ENCODE assay signal across 11 cellular contexts in the genomic region with DNA sequence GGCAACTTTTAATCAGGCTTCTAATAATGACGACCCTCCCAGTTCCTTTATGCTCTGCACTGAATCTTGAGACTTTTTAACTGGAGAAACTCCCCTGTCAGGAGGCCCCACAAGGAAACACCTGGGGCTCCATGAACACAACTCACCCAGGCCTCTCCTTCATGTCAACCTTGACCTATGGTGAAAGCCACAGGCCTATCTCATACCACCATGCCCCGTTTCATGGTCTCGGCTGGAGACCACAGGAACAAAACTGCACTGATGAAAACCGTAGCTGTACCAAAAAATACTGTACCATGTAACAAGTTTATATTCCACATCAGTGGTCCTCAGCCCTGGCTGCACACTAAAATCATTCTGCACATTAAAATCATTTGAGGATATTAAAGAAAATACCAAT. TPM values are rescaled to one million over a fixed set of nuclear protein-coding genes. Genes with fewer than 3 reads are reported as not detected.
DNase-seq lines count a peak whose midpoint lies in the region; ATAC-seq and TF ChIP-seq lines count a peak whose summit lies in the region.
"Had no signal": no experiment of that assay in that cellular context is flagged by ENCODE, and none has a peak within 500 bp of the region (broad histone marks: within the 10 kb centered on the region; RNA-seq: fewer than 3 reads in every experiment).

No MANE protein-coding gene starts in this region.

- H3K9me3 Mint-ChIP-seq in type B pancreatic cell, result no peaks in the 10 kb centered on the region
- H3K9me3 Mint-ChIP-seq in activated CD4-positive, alpha-beta T cell treated with anti-CD3 and anti-CD28 coated beads, Interleukin-2, amount 10 ng/mL, durations not matched to agents 24 days and 14 days, result no peaks in the 10 kb centered on the region

- peak overlapping the region; percentile 8 for H2AFZ ChIP-seq in mammary epithelial cell (ENCODE audit: low read depth, low read length)

- TF ChIP-seq CTCF in mammary epithelial cell (conservative IDR thresholded peaks at IDR 0.05 in 1 of 2, IDR thresholded peaks at IDR 0.05 in 1 of 2; ENCODE audit: extremely low read depth in 1 of 2, insufficient read depth in 1 of 2, low read depth in 1 of 2, low read length in 2 of 2) (no peak), type B pancreatic cell (conservative IDR thresholded peaks at IDR 0.05) (no peak), A673 (conservative IDR thresholded peaks at IDR 0.05; ENCODE audit: low read depth, low read length) (no peak)

- no peak overlapping the region for H3K9ac ChIP-seq in mammary epithelial cell (ENCODE audit: insufficient read depth, low read length)

- dilution Hi-C loops in mammary epithelial cell (cut with HindIII; ENCODE audit: low sequenced_read_pairs), result no loop called here

- intact Hi-C loops in mammary epithelial cell (cut with micrococcal nuclease) (loop anchor here (5.0 kb wide), 1 partner anchor 149 kb away; no protein-coding TSS in a partner anchor), A673 (cut with micrococcal nuclease; ENCODE audit: unreplicated experiment) (no loop called here)
- intact Hi-C loops in activated CD4-positive, alpha-beta T cell treated with anti-CD3 and anti-CD28 coated beads, Interleukin-2, amount 10 ng/mL, durations not matched to agents 24 days and 14 days (cut with micrococcal nuclease), result no loop called here

- peak overlapping the region; percentile 49 for H3K4me3 Mint-ChIP-seq in type B pancreatic cell
- no peak overlapping the region for H3K4me3 Mint-ChIP-seq in activated CD4-positive, alpha-beta T cell treated with anti-CD3 and anti-CD28 coated beads, Interleukin-2, amount 10 ng/mL, durations not matched to agents 24 days and 14 days

- peaks cover 40% of the 10 kb centered on the region for H3K36me3 Mint-ChIP-seq in type B pancreatic cell
- H3K36me3 Mint-ChIP-seq in activated CD4-positive, alpha-beta T cell treated with anti-CD3 and anti-CD28 coated beads, Interleukin-2, amount 10 ng/mL, durations not matched to agents 24 days and 14 days (ENCODE audit: low read depth), result peaks cover 63% of the 10 kb centered on the region

- in situ Hi-C loops in mammary epithelial cell (cut with MboI; ENCODE audit: low sequenced_read_pairs in 2 of 2), result no loop called here

- peak overlapping the region; percentile 80 for H3K27ac Mint-ChIP-seq in type B pancreatic cell
- no peak overlapping the region for H3K27ac Mint-ChIP-seq in activated CD4-positive, alpha-beta T cell treated with anti-CD3 and anti-CD28 coated beads, Interleukin-2, amount 10 ng/mL, durations not matched to agents 24 days and 14 days

- H3K4me3 ChIP-seq in mammary epithelial cell (replicated peaks in 1 of 3; ENCODE audit: insufficient read depth in 1 of 3, low read depth in 2 of 3, low read length in 3 of 3), result no peak overlapping the region
- H3K4me3 ChIP-seq in A673 (ENCODE audit: low read depth, low read length, poor library complexity, severe bottlenecking), result no peak overlapping the region

- DNase-seq in DMS79 treated with DMSO at 0.1 percent for 48 hours (lab: John Stamatoyannopoulos, UW), result peak; percentile 36
- no peak for DNase-seq in DMS79 (lab: John Stamatoyannopoulos, UW)
- DNase-seq in mammary epithelial cell, result no peak
- DNase-seq in type B pancreatic cell (ENCODE audit: extremely low spot score, unreplicated experiment), result no peak
- DNase-seq in A673 (ENCODE audit: low spot score), result no peak
- DNase-seq in activated CD4-positive, alpha-beta T cell treated with anti-CD3 and anti-CD28 coated beads, Interleukin-2, amount 10 ng/mL, durations not matched to agents 24 days and 14 days, result no peak
- DNase-seq in NCI-H2107 (lab: John Stamatoyannopoulos, UW), result no peak
- DNase-seq: activated gamma-delta T cell; effector CD4-positive, alpha-beta T cell; GDM1 had no signal

- H3K4me2 ChIP-seq in mammary epithelial cell (ENCODE audit: insufficient read depth, low read depth, low read length), result peak overlapping the region; percentile 59

- BruUV-seq in mammary epithelial cell (replicated peaks; lab: Mats Ljungman, UMichigan) (no TSS peak), A673 (replicated peaks; lab: Mats Ljungman, UMichigan) (no TSS peak)

- POLR2A ChIA-PET in A673 (lab: Charles Lee; ENCODE audit: low non-redundant PET), result no interaction called here

- no peaks in the 10 kb centered on the region for H4K20me1 ChIP-seq in mammary epithelial cell (ENCODE audit: insufficient read depth, low read length)

- 96% methylated on average over 4 of the region's 4 CpGs for WGBS in mammary epithelial cell (ENCODE audit: low coverage, missing lambda C conversion rate)

- peaks cover 28% of the 10 kb centered on the region for H3K4me1 Mint-ChIP-seq in type B pancreatic cell (ENCODE audit: unreplicated experiment)
- peaks cover 30% of the 10 kb centered on the region for H3K4me1 Mint-ChIP-seq in activated CD4-positive, alpha-beta T cell treated with anti-CD3 and anti-CD28 coated beads, Interleukin-2, amount 10 ng/mL, durations not matched to agents 24 days and 14 days

- H3K36me3 ChIP-seq in mammary epithelial cell (ENCODE audit: insufficient read depth, low read length) (no peaks in the 10 kb centered on the region), A673 (ENCODE audit: insufficient read depth, low read length, poor library complexity, severe bottlenecking) (no peaks in the 10 kb centered on the region)

- H3K27ac ChIP-seq in mammary epithelial cell (ENCODE audit: insufficient read depth, low read depth, low read length) (peak overlapping the region; percentile 50), A673 (ENCODE audit: low read depth, low read length, poor library complexity, severe bottlenecking) (no peak overlapping the region)

- H3K27me3 Mint-ChIP-seq in type B pancreatic cell, result no peaks in the 10 kb centered on the region
- H3K27me3 Mint-ChIP-seq in activated CD4-positive, alpha-beta T cell treated with anti-CD3 and anti-CD28 coated beads, Interleukin-2, amount 10 ng/mL, durations not matched to agents 24 days and 14 days, result no peaks in the 10 kb centered on the region

- no peaks in the 10 kb centered on the region for H3K9me3 ChIP-seq in mammary epithelial cell (replicated peaks; ENCODE audit: insufficient read depth, low read length)
- H3K9me3 ChIP-seq in A673 (ENCODE audit: low read depth, low read length, poor library complexity, severe bottlenecking), result no peaks in the 10 kb centered on the region

- H3K27me3 ChIP-seq in mammary epithelial cell (ENCODE audit: insufficient read depth, low read length) (no peaks in the 10 kb centered on the region), A673 (replicated peaks; ENCODE audit: insufficient read depth, low read depth, low read length, poor library complexity) (no peaks in the 10 kb centered on the region)

- CTCF ChIA-PET in mammary epithelial cell (lab: Charles Lee; ENCODE audit: low non-redundant PET) (no interaction called here), A673 (lab: Charles Lee) (no interaction called here)

- H3K79me2 ChIP-seq in mammary epithelial cell (ENCODE audit: insufficient read depth, low read length), result peaks cover 29% of the 10 kb centered on the region

- H3K4me1 ChIP-seq in mammary epithelial cell (ENCODE audit: insufficient read depth, low read length) (peaks cover 41% of the 10 kb centered on the region), A673 (ENCODE audit: insufficient read depth, low read length, poor library complexity, severe bottlenecking) (peaks cover 3% of the 10 kb centered on the region)

- ATAC-seq in HG03095 (IDR thresholded peaks at IDR 0.05; ENCODE audit: unreplicated experiment), result peak; percentile 51

RNA-seq across cellular contexts. Expression of a gene that starts 57.0 kb away (rescaled TPM):
- total RNA-seq in mammary epithelial cell (10 to 100 TPM; 14.5 to 18.2 TPM), type B pancreatic cell (ENCODE audit: low replicate concordance) (22.4 and 39.9 TPM in 2 replicates), A673 (2021) (18.4 and 20.0 TPM in 2 replicates)
- 9.9 TPM for polyA plus RNA-seq in mammary epithelial cell
- polyA minus RNA-seq in mammary epithelial cell, result 17.1 TPM
- total RNA-seq in activated CD4-positive, alpha-beta T cell treated with anti-CD3 and anti-CD28 coated beads, Interleukin-2, amount 10 ng/mL, durations not matched to agents 24 days and 14 days, result 59.1 and 59.4 TPM in 2 replicates
